8 cellular contexts compared by ENCODE assay signal in the genomic region with DNA sequence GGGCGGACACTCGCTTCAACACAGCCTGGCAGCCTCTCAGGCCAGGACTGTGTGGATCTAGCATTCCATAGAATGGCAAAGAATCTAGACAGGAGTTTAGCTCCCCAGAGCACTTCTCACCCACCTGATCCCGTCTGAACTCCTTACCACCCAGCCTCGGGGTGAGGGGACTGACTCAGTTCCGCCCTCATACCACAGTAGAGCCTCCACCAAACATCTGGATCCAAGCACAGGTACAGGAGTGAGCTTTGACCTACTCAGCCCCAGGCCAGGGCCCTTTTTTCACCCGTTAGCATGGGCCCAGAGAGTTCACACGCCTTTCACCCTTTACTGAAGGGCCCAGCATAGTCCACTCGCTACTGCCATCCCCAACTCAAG. TPM values are rescaled to one million over a fixed set of nuclear protein-coding genes. Genes with fewer than 3 reads are reported as not detected.
DNase-seq lines count a peak whose midpoint lies in the region; ATAC-seq and TF ChIP-seq lines count a peak whose summit lies in the region.

No MANE protein-coding gene starts in this region.

- no peak overlapping the region for H3K27ac ChIP-seq in SK-N-MC

- H3K36me3 ChIP-seq in SK-N-MC (ENCODE audit: insufficient read depth, low read length): peaks cover 12% of the 10 kb centered on the region; the same call in 1 of the 2 replicates

- DNase-seq in SK-N-MC (ENCODE audit: low read depth, low spot score) (no peak), fibroblast of the aortic adventitia (ENCODE audit: low read depth) (no peak), retinal pigment epithelial cell (ENCODE audit: low read depth) (no peak), UCSD-AML1 (lab: John Stamatoyannopoulos, UW; ENCODE audit: unreplicated experiment) (no peak), NCI-H510A (lab: John Stamatoyannopoulos, UW) (no peak), Ammon's horn (ENCODE audit: low spot score) (no peak)
- no peak for DNase-seq in effector CD8-positive, alpha-beta T cell (lab: John Stamatoyannopoulos, UW)

- TF ChIP-seq CTCF in fibroblast of the aortic adventitia (IDR thresholded peaks at IDR 0.05; ENCODE audit: insufficient read depth, low read length): no peak
- no peak for TF ChIP-seq CTCF in retinal pigment epithelial cell (conservative IDR thresholded peaks at IDR 0.05; ENCODE audit: low read depth, low read length)

- ATAC-seq in GM19035 (IDR thresholded peaks at IDR 0.05; ENCODE audit: unreplicated experiment): peak; percentile 2

- H3K9me3 ChIP-seq in SK-N-MC (ENCODE audit: low read depth, low read length): no peaks in the 10 kb centered on the region

- H3K9ac ChIP-seq in SK-N-MC (ENCODE audit: insufficient read length): peak overlapping the region; percentile 86

- H3K4me3 ChIP-seq in SK-N-MC: peak overlapping the region; percentile 98
- H3K4me3 ChIP-seq in fibroblast of the aortic adventitia (ENCODE audit: low read depth, low read length): peak overlapping the region; percentile 99
- peak overlapping the region; percentile 99 for H3K4me3 ChIP-seq in retinal pigment epithelial cell (ENCODE audit: low read length)

RNA-seq across cellular contexts. Expression of a gene that starts 0.7 kb away (rescaled TPM):
- total RNA-seq in fibroblast of the aortic adventitia (ENCODE audit: low replicate concordance): 62.1 and 142 TPM in 2 replicates
